Comparison of ENCODE assay signal across 25 cellular contexts in genomic region chr2:19947184-19947940, GRCh38.
"Had no signal": no experiment of that assay in that cellular context is flagged by ENCODE, and none has a peak within 500 bp of the region (broad histone marks: within the 10 kb centered on the region; RNA-seq: fewer than 3 reads in every experiment).

No MANE protein-coding gene starts in this region.

- H3K4me1 ChIP-seq: gastrocnemius medialis, psoas muscle, thyroid gland, vagina had no signal

- H3K27me3 ChIP-seq: dorsolateral prefrontal cortex, gastrocnemius medialis, sigmoid colon, stomach, thyroid gland, vagina had no signal

- FAIRE-seq: kidney had no signal

- H3K9me3 ChIP-seq: gastrocnemius medialis, mucosa of descending colon, psoas muscle, sigmoid colon, stomach, thyroid gland, vagina had no signal

- ATAC-seq: gastrocnemius medialis; left lobe of liver; mucosa of descending colon; natural killer cell treated with Interleukin-12 subunit alpha and Interleukin-12 subunit beta and Interleukin-15 and Interleukin-18, amount 100 ng/mL, for 72 hours; psoas muscle; right cardiac atrium; stimulated activated effector memory CD8-positive, alpha-beta T cell treated with anti-CD3 and anti-CD28 coated beads, Interleukin-12 subunit alpha, Interleukin-12 subunit beta, amount 100 ng/mL, for 72 hours had no signal

- H3K27ac ChIP-seq: dorsolateral prefrontal cortex, gastrocnemius medialis, psoas muscle, sigmoid colon, stomach, thyroid gland, vagina had no signal

- H3K4me3 Mint-ChIP-seq: memory B cell; mesothelial cell of epicardium; naive B cell; natural killer cell treated with Interleukin-12 subunit alpha and Interleukin-12 subunit beta and Interleukin-15 and Interleukin-18, amount 100 ng/mL, for 72 hours; stimulated activated effector memory CD8-positive, alpha-beta T cell treated with anti-CD3 and anti-CD28 coated beads, Interleukin-12 subunit alpha, Interleukin-12 subunit beta, amount 100 ng/mL, for 72 hours had no signal

- H3K36me3 ChIP-seq: gastrocnemius medialis, vagina had no signal

- H3K27me3 Mint-ChIP-seq: memory B cell; naive B cell; natural killer cell treated with Interleukin-12 subunit alpha and Interleukin-12 subunit beta and Interleukin-15 and Interleukin-18, amount 100 ng/mL, for 72 hours had no signal

- DNase-seq: dorsolateral prefrontal cortex; effector CD4-positive, alpha-beta T cell; foreskin fibroblast; gastrocnemius medialis; head of caudate nucleus; kidney; mucosa of descending colon; naive B cell; nucleus accumbens; psoas muscle; right cardiac atrium; sigmoid colon; stimulated activated CD4-positive, alpha-beta T cell treated with anti-CD3 and anti-CD28 coated beads, Interleukin-2, amount 100 ng/mL, for 24 hours; stimulated activated CD4-positive, alpha-beta T cell treated with anti-CD3 and anti-CD28 coated beads, Interleukin-4, amount 100 ng/mL, for 24 hours; stimulated activated naive CD4-positive, alpha-beta T cell treated with Interleukin-2 at 50 U/mL for 16 hours; stomach; thyroid gland; trophoblast cell had no signal

- H3K4me1 Mint-ChIP-seq: memory B cell; naive B cell; stimulated activated effector memory CD8-positive, alpha-beta T cell treated with anti-CD3 and anti-CD28 coated beads, Interleukin-12 subunit alpha, Interleukin-12 subunit beta, amount 100 ng/mL, for 72 hours had no signal

- H3K27ac Mint-ChIP-seq: memory B cell; mesothelial cell of epicardium; natural killer cell treated with Interleukin-12 subunit alpha and Interleukin-12 subunit beta and Interleukin-15 and Interleukin-18, amount 100 ng/mL, for 72 hours; stimulated activated effector memory CD8-positive, alpha-beta T cell treated with anti-CD3 and anti-CD28 coated beads, Interleukin-12 subunit alpha, Interleukin-12 subunit beta, amount 100 ng/mL, for 72 hours had no signal

- H3K4me3 ChIP-seq: dorsolateral prefrontal cortex, gastrocnemius medialis, lung, mucosa of descending colon, psoas muscle, sigmoid colon, stomach, thyroid gland, vagina had no signal

- H3K9me3 Mint-ChIP-seq: memory B cell; mesothelial cell of epicardium; naive B cell; natural killer cell treated with Interleukin-12 subunit alpha and Interleukin-12 subunit beta and Interleukin-15 and Interleukin-18, amount 100 ng/mL, for 72 hours; stimulated activated effector memory CD8-positive, alpha-beta T cell treated with anti-CD3 and anti-CD28 coated beads, Interleukin-12 subunit alpha, Interleukin-12 subunit beta, amount 100 ng/mL, for 72 hours had no signal
